Comparison of ENCODE assay signal across 8 cellular contexts in genomic region chr19:1103691-1104451, GRCh38. TPM values are rescaled to one million over a fixed set of nuclear protein-coding genes. Genes with fewer than 3 reads are reported as not detected.
DNase-seq lines count a peak whose midpoint lies in the region; ATAC-seq, FAIRE-seq and TF ChIP-seq lines count a peak whose summit lies in the region.

GPX4 (plus strand) TSS chr19:1103994; CDS start chr19:1104044, 50 bp downstream.

- peak within 1 kb of the TSS; percentile 74 to 92 (median 82) for H3K4me3 ChIP-seq in esophagus muscularis mucosa

- H3K9me3 Mint-ChIP-seq in activated T-cell treated with anti-CD3 and anti-CD28 coated beads, Interleukin-2, amount 50 U/mL, for 72 hours = peaks cover 3% of the 10 kb centered on the region in 2 donors

- peak within 1 kb of the TSS; percentile 94 for H3K27ac Mint-ChIP-seq in activated T-cell treated with anti-CD3 and anti-CD28 coated beads, Interleukin-2, amount 50 U/mL, for 72 hours

- H3K36me3 ChIP-seq in KOPT-K1 (ENCODE audit: insufficient read depth, low read length) = peaks cover 28% of the 10 kb centered on the region
- H3K36me3 ChIP-seq in esophagus muscularis mucosa = peaks cover 22 to 32% (median 30%) of the 10 kb centered on the region in 4 donors

- intact Hi-C loops in esophagus muscularis mucosa (cut with DNase I) = loop anchor here (5.0 kb wide), 1 partner anchor 82 kb away; the partner anchor contains the start of genes RNU6-2 and TMEM259

- H3K36me3 Mint-ChIP-seq in activated T-cell treated with anti-CD3 and anti-CD28 coated beads, Interleukin-2, amount 50 U/mL, for 72 hours (ENCODE audit: insufficient read depth in 2 of 2) = peaks cover 5 to 10% of the 10 kb centered on the region in 2 donors

- H3K4me1 Mint-ChIP-seq in activated T-cell treated with anti-CD3 and anti-CD28 coated beads, Interleukin-2, amount 50 U/mL, for 72 hours (ENCODE audit: low read depth) = peaks cover 45% of the 10 kb centered on the region

- no peaks in the 10 kb centered on the region for H3K9me3 ChIP-seq in KOPT-K1 (ENCODE audit: insufficient read depth, low read length, poor library complexity, severe bottlenecking)
- no peaks in the 10 kb centered on the region for H3K9me3 ChIP-seq in esophagus muscularis mucosa

- TF ChIP-seq EP300 in esophagus muscularis mucosa (IDR thresholded peaks at IDR 0.05) = no peak

- 0% methylated on average over 8 of the region's 96 CpGs for WGBS in esophagus muscularis mucosa

- peak; percentile 88 for DNase-seq in DMS53 treated with DMSO at 0.1 percent for 48 hours (lab: John Stamatoyannopoulos, UW; ENCODE audit: unreplicated experiment)
- DNase-seq in RCC 7860 (ENCODE audit: low spot score) = peak; percentile 97
- peak; percentile 97 to 98 for DNase-seq in activated T-cell treated with anti-CD3 and anti-CD28 coated beads, Interleukin-2, amount 50 U/mL, for 72 hours
- DNase-seq in esophagus muscularis mucosa (ENCODE audit: extremely low spot score) = peak; percentile 100
- peak; percentile 100 for DNase-seq in myocyte (ENCODE audit: low read depth)
- peak; percentile 96 to 97 for DNase-seq in stimulated activated CD8-positive, alpha-beta memory T cell treated with anti-CD3 and anti-CD28 coated beads, Interleukin-7, amount 100 ng/mL, for 48 hours (ENCODE audit: extremely low read depth in 1 of 2, low read depth in 1 of 2)

- H3K27me3 Mint-ChIP-seq in activated T-cell treated with anti-CD3 and anti-CD28 coated beads, Interleukin-2, amount 50 U/mL, for 72 hours (ENCODE audit: low read depth) = no peaks in the 10 kb centered on the region

- H3K27ac ChIP-seq in KOPT-K1 (ENCODE audit: low read depth, low read length, poor library complexity, severe bottlenecking) = peak within 1 kb of the TSS; percentile 81
- H3K27ac ChIP-seq in esophagus muscularis mucosa (replicated peaks in 1 of 4) = peak within 1 kb of the TSS; percentile 95 to 100 (median 98)

- peak; percentile 54 for ATAC-seq in GM21737 (IDR thresholded peaks at IDR 0.05; ENCODE audit: unreplicated experiment)
- ATAC-seq in activated T-cell treated with anti-CD3 and anti-CD28 coated beads, Interleukin-2, amount 50 U/mL, for 72 hours (replicated peaks in 1 of 2) = peak; percentile 68 to 70

- TF ChIP-seq POLR2A in esophagus muscularis mucosa (IDR thresholded peaks at IDR 0.05; ENCODE audit: low read depth) = peak; percentile 90

- no peaks in the 10 kb centered on the region for H3K27me3 ChIP-seq in esophagus muscularis mucosa

- TF ChIP-seq CTCF in esophagus muscularis mucosa (IDR thresholded peaks at IDR 0.05) = no peak

- peaks cover 60 to 80% (median 70%) of the 10 kb centered on the region in 4 donors for H3K4me1 ChIP-seq in esophagus muscularis mucosa

- peak; percentile 84 for FAIRE-seq in RCC 7860 (lab: Jason Lieb, UNC)

- peak within 1 kb of the TSS; percentile 84 to 85 for H3K4me3 Mint-ChIP-seq in activated T-cell treated with anti-CD3 and anti-CD28 coated beads, Interleukin-2, amount 50 U/mL, for 72 hours

RNA-seq across cellular contexts. Expression of gene GPX4, which starts in this region (rescaled TPM):
- total RNA-seq in activated T-cell treated with anti-CD3 and anti-CD28 coated beads, Interleukin-2, amount 50 U/mL, for 72 hours = 100 to 1,000 TPM; 251 to 308 TPM
- total RNA-seq in esophagus muscularis mucosa (100 to 1,000 TPM; 338 to 386 (median 375) TPM), myocyte (475 and 493 TPM in 2 replicates)
- 625 TPM for polyA plus RNA-seq in myocyte (2012)

Comparison
In these comparisons a context has a peak if more than half of its experiments do, and no peak if none do; other contexts are left out.
1. Peak in every context shown above with its lines: DNase-seq, ATAC-seq, H3K4me3 ChIP-seq and H3K27ac ChIP-seq.